18 cellular contexts compared by ENCODE assay signal in genomic region chr15:55633731-55634130, GRCh38. TPM values are rescaled to one million over a fixed set of nuclear protein-coding genes. Genes with fewer than 3 reads are reported as not detected.
DNase-seq lines count a peak whose midpoint lies in the region; ATAC-seq and TF ChIP-seq lines count a peak whose summit lies in the region.
"Had no signal": no experiment of that assay in that cellular context is flagged by ENCODE, and none has a peak within 500 bp of the region (broad histone marks: within the 10 kb centered on the region; RNA-seq: fewer than 3 reads in every experiment).

No MANE protein-coding gene starts in this region.

- no peak overlapping the region for H2BK15ac ChIP-seq in IMR-90 (ENCODE audit: low read depth, low read length)

- no peak overlapping the region for H3K27ac ChIP-seq in IMR-90 (ENCODE audit: insufficient read depth, low read length)
- peak overlapping the region; percentile 89 for H3K27ac ChIP-seq in psoas muscle
- H3K27ac ChIP-seq in skeletal muscle tissue (ENCODE audit: low read depth, low read length), result peak overlapping the region; percentile 36
- H3K27ac ChIP-seq: BLaER1 had no signal

- H2BK120ac ChIP-seq in IMR-90 (ENCODE audit: low read depth, low read length), result no peak overlapping the region

- H2AFZ ChIP-seq in IMR-90 (replicated peaks; ENCODE audit: low read length, poor library complexity), result no peak overlapping the region

- H3K9me1 ChIP-seq in IMR-90 (ENCODE audit: insufficient read depth, low read length), result no peaks in the 10 kb centered on the region

- no peak overlapping the region for H4K5ac ChIP-seq in IMR-90 (ENCODE audit: low read depth, low read length)

- H2BK5ac ChIP-seq in IMR-90 (ENCODE audit: low read depth, low read length, poor library complexity, severe bottlenecking), result no peak overlapping the region

- no peak for ATAC-seq in IMR-90 (ENCODE audit: low read depth)
- ATAC-seq in psoas muscle, result no peak
- no peak for ATAC-seq in HG02870 (IDR thresholded peaks at IDR 0.05; ENCODE audit: unreplicated experiment)
- ATAC-seq: GM12878 had no signal

- H3K14ac ChIP-seq in IMR-90 (replicated peaks; ENCODE audit: low read depth, low read length), result no peak overlapping the region

- H3K36me3 ChIP-seq in IMR-90 (ENCODE audit: control insufficient read depth, insufficient read depth, low read length), result no peaks in the 10 kb centered on the region
- H3K36me3 ChIP-seq in psoas muscle (ENCODE audit: insufficient read depth in 1 of 2, low read depth in 1 of 2), result no peaks in the 10 kb centered on the region
- H3K36me3 ChIP-seq in skeletal muscle tissue (ENCODE audit: control insufficient read depth in 3 of 3, insufficient read depth in 3 of 3, low read length in 3 of 3), result peaks cover 0 to under 1% (median 0%) of the 10 kb centered on the region in 3 donors
- H3K36me3 ChIP-seq: BLaER1 had no signal

- no peak overlapping the region for H4K91ac ChIP-seq in IMR-90 (ENCODE audit: insufficient read depth, low read depth, low read length)

- H3K4me3 ChIP-seq in IMR-90 (ENCODE audit: insufficient read depth, low read depth, low read length) (no peak overlapping the region), psoas muscle (no peak overlapping the region), skeletal muscle tissue (ENCODE audit: low read length in 3 of 3) (no peak overlapping the region)
- H3K4me3 ChIP-seq: BLaER1, GM12878 had no signal

- no peak overlapping the region for H3K4ac ChIP-seq in IMR-90 (ENCODE audit: low read depth, low read length)

- H3K4me1 ChIP-seq in IMR-90 (ENCODE audit: control insufficient read depth, insufficient read depth, low read length) (no peaks in the 10 kb centered on the region), psoas muscle (peaks cover 31% of the 10 kb centered on the region), skeletal muscle tissue (ENCODE audit: control insufficient read depth in 3 of 3, insufficient read depth in 3 of 3, low read length in 3 of 3) (peaks cover 2 to 12% (median 5%) of the 10 kb centered on the region in 3 donors)
- H3K4me1 ChIP-seq: BE2C, BLaER1, Caco-2 had no signal

- no peaks in the 10 kb centered on the region for H4K20me1 ChIP-seq in IMR-90 (ENCODE audit: insufficient read depth, low read length)
- H4K20me1 ChIP-seq: BLaER1 had no signal

- DNase-seq in IMR-90 (peak; percentile 5), psoas muscle (no peak), ACHN (no peak), AG20443 (ENCODE audit: low spot score) (no peak)
- DNase-seq: 8988T; BE2C; C1 segment of cervical spinal cord; Caco-2; Calu3; CD4-positive, alpha-beta memory T cell; CD4-positive, CD25-positive, alpha-beta regulatory T cell; DMS79 treated with DMSO at 0.1 percent for 48 hours; GDM1 had no signal

- H3K4me2 ChIP-seq in IMR-90 (ENCODE audit: low read depth, low read length), result no peak overlapping the region
- H3K4me2 ChIP-seq: BLaER1 had no signal

- H3K9me3 ChIP-seq in IMR-90 (ENCODE audit: control insufficient read depth, insufficient read depth, low read length), result no peaks in the 10 kb centered on the region
- H3K9me3 ChIP-seq in psoas muscle, result no peaks in the 10 kb centered on the region
- no peaks in the 10 kb centered on the region for H3K9me3 ChIP-seq in skeletal muscle tissue (ENCODE audit: control insufficient read depth in 3 of 3, low read length in 3 of 3)
- H3K9me3 ChIP-seq: BE2C, BLaER1, Caco-2 had no signal

- no peak overlapping the region for H3K56ac ChIP-seq in IMR-90 (ENCODE audit: extremely low read depth, insufficient read depth, low read length)

- no TSS peak for BruUV-seq in IMR-90 (replicated peaks; lab: Mats Ljungman, UMichigan)

- TF ChIP-seq CTCF in IMR-90 (conservative IDR thresholded peaks at IDR 0.05; ENCODE audit: low read depth, low read length) (no peak), psoas muscle (IDR thresholded peaks at IDR 0.05) (no peak)

- no peak for TF ChIP-seq POLR2A in IMR-90 (IDR thresholded peaks at IDR 0.05; ENCODE audit: low read depth, low read length)

- in situ Hi-C loops in IMR-90 (cut with MboI; ENCODE audit: low sequenced_read_pairs), result no loop called here
- in situ Hi-C loops in ACHN (cut with HindIII; ENCODE audit: low pct_ligation_motif_present, low pct_unique_long_range_greater_than_20kb, low sequenced_read_pairs), result no loop called here

- no peak for TF ChIP-seq RAD21 in IMR-90 (IDR thresholded peaks at IDR 0.05; ENCODE audit: low read length)

- H3K27me3 ChIP-seq in IMR-90 (ENCODE audit: control insufficient read depth, insufficient read depth, low read length) (no peaks in the 10 kb centered on the region), psoas muscle (ENCODE audit: insufficient read depth in 3 of 3, low read length in 2 of 3) (no peaks in the 10 kb centered on the region), skeletal muscle tissue (ENCODE audit: control insufficient read depth in 3 of 3, insufficient read depth in 3 of 3, low read length in 3 of 3) (no peaks in the 10 kb centered on the region)
- H3K27me3 ChIP-seq: BE2C, BLaER1 had no signal

- H3K23ac ChIP-seq in IMR-90 (ENCODE audit: low read depth, low read length), result no peak overlapping the region

- H2AK5ac ChIP-seq in IMR-90 (ENCODE audit: low read depth, low read length), result no peak overlapping the region

- no CpG with 5 or more reads among the region's 1 CpG for WGBS in IMR-90 (ENCODE audit: extremely low coverage in 2 of 2, insufficient read length in 1 of 2), 2 experiments
- 91 to 100% (median 96%) methylated on average over 1 of the region's 1 CpG for WGBS in psoas muscle, 3 donors

- H2BK20ac ChIP-seq in IMR-90 (ENCODE audit: low read depth, low read length), result no peak overlapping the region

- no peak overlapping the region for H3K9ac ChIP-seq in IMR-90 (ENCODE audit: low read depth, low read length)
- no peak overlapping the region for H3K9ac ChIP-seq in skeletal muscle tissue (ENCODE audit: low read depth in 1 of 3, low read length in 3 of 3)
- H3K9ac ChIP-seq: BLaER1 had no signal

- no peaks in the 10 kb centered on the region for H3K79me1 ChIP-seq in IMR-90 (ENCODE audit: low read depth in 1 of 2, low read length in 2 of 2)

- intact Hi-C loops in IMR-90 (cut with micrococcal nuclease) (no loop called here), psoas muscle (cut with DNase I) (no loop called here)

- H2AK9ac ChIP-seq in IMR-90 (replicated peaks; ENCODE audit: low read depth, low read length, poor library complexity), result no peak overlapping the region

- CTCF ChIA-PET in IMR-90 (lab: Yijun Ruan, JAX), result interaction anchor here (0.6 to 1.1 kb wide), 3 partner anchors 8 to 52 kb away, joined by 3 read pairs; no protein-coding TSS in a partner anchor

- no peak overlapping the region for H4K8ac ChIP-seq in IMR-90 (ENCODE audit: low read depth in 2 of 2, low read length in 2 of 2)

- H3K18ac ChIP-seq in IMR-90 (ENCODE audit: low read depth, low read length), result no peak overlapping the region

- dilution Hi-C loops in IMR-90 (cut with HindIII; ENCODE audit: low sequenced_read_pairs, unreplicated experiment), result no loop called here

- POLR2A ChIA-PET in IMR-90 (lab: Charles Lee; ENCODE audit: unreplicated experiment), result interaction anchor here (0.5 kb wide), 1 partner anchor 11 kb away, joined by 8 read pairs; no protein-coding TSS in a partner anchor

TF ChIP-seq in IMR-90, 13 proteins besides CTCF, POLR2A, EP300 and RAD21:
- TF ChIP-seq RCOR1 (IDR thresholded peaks at IDR 0.05; ENCODE audit: insufficient replicate concordance, low read length) (no peak), NFE2L2 (IDR thresholded peaks at IDR 0.05; ENCODE audit: low read depth, low read length) (no peak), FOS (IDR thresholded peaks at IDR 0.05; ENCODE audit: low read depth, low read length) (no peak), MAFK (IDR thresholded peaks at IDR 0.05; ENCODE audit: low read depth, low read length) (no peak), SMC3 (IDR thresholded peaks at IDR 0.05; ENCODE audit: low read depth, low read length) (no peak), ELK1 (IDR thresholded peaks at IDR 0.05; ENCODE audit: borderline replicate concordance, low read depth, low read length) (no peak), MAZ (IDR thresholded peaks at IDR 0.05; ENCODE audit: borderline replicate concordance, low read depth, low read length) (no peak), USF2 (IDR thresholded peaks at IDR 0.05; ENCODE audit: low read depth, low read length) (no peak), RFX5 (IDR thresholded peaks at IDR 0.05; ENCODE audit: low read depth, low read length) (no peak), BHLHE40 (IDR thresholded peaks at IDR 0.05; ENCODE audit: low read depth, low read length) (no peak), CEBPB (IDR thresholded peaks at IDR 0.05; ENCODE audit: low read depth, low read length) (no peak), CHD1 (IDR thresholded peaks at IDR 0.05; ENCODE audit: low read depth, low read length) (no peak), MXI1 (IDR thresholded peaks at IDR 0.05; ENCODE audit: borderline replicate concordance, low read depth, low read length) (no peak)
TF ChIP-seq in IMR-90: peak in this region for 0.

RNA-seq across cellular contexts. Expression of gene PYGO1, which starts 45.6 kb away (rescaled TPM):
- total RNA-seq in IMR-90 (2012; rRNA removed), result 6.6 and 10.0 TPM in 2 replicates
- 2.6 and 3.0 TPM in 2 replicates for polyA plus RNA-seq in IMR-90 (2012; rRNA removed)
- polyA plus RNA-seq in IMR-90 (2012; cell fraction: cytosol; rRNA removed), result 0.59 and 0.74 TPM in 2 replicates
- polyA plus RNA-seq in IMR-90 (2012; cell fraction: nucleus; rRNA removed; ENCODE audit: low replicate concordance), result 0.44 and 5.0 TPM in 2 replicates
- 10 to 100 TPM; 18.8 to 30.2 (median 28.5) TPM for total RNA-seq in psoas muscle
- polyA plus RNA-seq in psoas muscle, result 10 to 100 TPM in 1 of 3 donors, 1 to 10 TPM in 2; 3.8 to 12.6 (median 7.0) TPM
- total RNA-seq in skeletal muscle tissue, result 10.4 TPM
- total RNA-seq: CD4-positive, alpha-beta memory T cell; CD4-positive, CD25-positive, alpha-beta regulatory T cell; GM12878 had no signal
- polyA plus RNA-seq: CD14-positive monocyte; CD4-positive, alpha-beta memory T cell; CD4-positive, CD25-positive, alpha-beta regulatory T cell had no signal
